1 cellular context compared by ENCODE assay signal in genomic region chr10:14889318-14889717, GRCh38.
A peak's percentile ranks its signal among the peaks of the same experiment; 100 is the strongest.
TF ChIP-seq lines count a peak whose summit lies in the region.

No MANE protein-coding gene starts in this region.

TF ChIP-seq in IMR-90, 13 proteins besides CTCF, POLR2A, EP300 and RAD21:
- TF ChIP-seq FOS (IDR thresholded peaks at IDR 0.05; ENCODE audit: low read depth, low read length) (no peak), SMC3 (IDR thresholded peaks at IDR 0.05; ENCODE audit: low read depth, low read length) (0 out of 2 replicates have a peak, but pooled peaks have one; percentile 7), USF2 (IDR thresholded peaks at IDR 0.05; ENCODE audit: low read depth, low read length) (no peak), CEBPB (IDR thresholded peaks at IDR 0.05; ENCODE audit: low read depth, low read length) (no peak)
